2 cellular contexts compared by ENCODE assay signal in genomic region chr20:63027425-63028389, GRCh38.
TF ChIP-seq lines count a peak whose summit lies in the region.

No MANE protein-coding gene starts in this region.

TF ChIP-seq in HCT116, 20 proteins besides CTCF, POLR2A, EP300 and RAD21 (continued from another document):
- TF ChIP-seq MAX (IDR thresholded peaks at IDR 0.05) (no peak), JUND (IDR thresholded peaks at IDR 0.05) (no peak), TCF7L2 (IDR thresholded peaks at IDR 0.05; ENCODE audit: borderline replicate concordance, extremely low read depth, insufficient read depth, insufficient read length) (no peak)

TF ChIP-seq in WTC11, 78 proteins besides CTCF, POLR2A, EP300 and RAD21 (continued from another document):
- TF ChIP-seq ZNF512 (CRISPR knock-in tag; IDR thresholded peaks at IDR 0.05; ENCODE audit: borderline replicate concordance) (no peak), CREB1 (CRISPR knock-in tag; IDR thresholded peaks at IDR 0.05) (no peak), ZBTB43 (CRISPR knock-in tag; IDR thresholded peaks at IDR 0.05) (no peak), MLX (CRISPR knock-in tag; IDR thresholded peaks at IDR 0.05) (no peak)
